Comparison of ENCODE assay signal across 7 cellular contexts in genomic region chr7:50782376-50783208, GRCh38. TPM values are rescaled to one million over a fixed set of nuclear protein-coding genes. Genes with fewer than 3 reads are reported as not detected.
DNase-seq lines count a peak whose midpoint lies in the region; ATAC-seq, FAIRE-seq and TF ChIP-seq lines count a peak whose summit lies in the region.

GRB10 (minus strand) TSS chr7:50782896; CDS start chr7:50732322, 50,574 bp downstream.

- intact Hi-C loops in left lung (cut with DNase I), result no loop called here

- H3K9me3 ChIP-seq in Peyer's patch (no peaks in the 10 kb centered on the region), left lung (no peaks in the 10 kb centered on the region)

- no peak within 1 kb of the TSS for H3K27ac Mint-ChIP-seq in stimulated activated naive B cell treated with anti-CD40 and anti-IgM and Interleukin-4, amounts not matched to agents 10 μg/mL and 1 μg/mL and 100 μg/mL, for 72 hours

- no peaks in the 10 kb centered on the region for H3K27me3 ChIP-seq in Peyer's patch
- H3K27me3 ChIP-seq in left lung, result peaks cover 0 to 13% of the 10 kb centered on the region in 2 donors

- H3K4me3 ChIP-seq in Peyer's patch, result peak within 1 kb of the TSS; percentile 27 to 65 (median 42)
- peak within 1 kb of the TSS; percentile 38 to 50 for H3K4me3 ChIP-seq in left lung

- H3K27ac ChIP-seq in Peyer's patch, result peak within 1 kb of the TSS in 1 of 4 donors; percentile 25
- no peak within 1 kb of the TSS for H3K27ac ChIP-seq in left lung

- H3K27me3 Mint-ChIP-seq in stimulated activated naive B cell treated with anti-CD40 and anti-IgM and Interleukin-4, amounts not matched to agents 10 μg/mL and 1 μg/mL and 100 μg/mL, for 72 hours, result peaks cover 48 to 52% of the 10 kb centered on the region in 2 donors

- FAIRE-seq in H54 (lab: Jason Lieb, UNC), result no peak

- peaks cover 7 to 10% of the 10 kb centered on the region in 2 donors for H3K4me1 Mint-ChIP-seq in stimulated activated naive B cell treated with anti-CD40 and anti-IgM and Interleukin-4, amounts not matched to agents 10 μg/mL and 1 μg/mL and 100 μg/mL, for 72 hours

- H3K36me3 Mint-ChIP-seq in stimulated activated naive B cell treated with anti-CD40 and anti-IgM and Interleukin-4, amounts not matched to agents 10 μg/mL and 1 μg/mL and 100 μg/mL, for 72 hours, result peaks cover 1 to 4% of the 10 kb centered on the region in 2 donors

- H3K4me1 ChIP-seq in Peyer's patch, result no peaks in the 10 kb centered on the region
- peaks cover 6 to 29% of the 10 kb centered on the region in 2 donors for H3K4me1 ChIP-seq in left lung

- H3K9me3 Mint-ChIP-seq in stimulated activated naive B cell treated with anti-CD40 and anti-IgM and Interleukin-4, amounts not matched to agents 10 μg/mL and 1 μg/mL and 100 μg/mL, for 72 hours, result peaks cover 5 to 7% of the 10 kb centered on the region in 2 donors

- H3K36me3 ChIP-seq in Peyer's patch, result no peaks in the 10 kb centered on the region
- H3K36me3 ChIP-seq in left lung, result no peaks in the 10 kb centered on the region

- TF ChIP-seq POLR2A in H54 (IDR thresholded peaks at IDR 0.05; ENCODE audit: low read depth, low read length) (no peak), Peyer's patch (IDR thresholded peaks at IDR 0.05) (no peak)

- TF ChIP-seq CTCF in Peyer's patch (IDR thresholded peaks at IDR 0.05) (peak in 2 of 6 experiments; percentile 10 to 23), left lung (IDR thresholded peaks at IDR 0.05) (no peak)

- ATAC-seq in left lung, result peak; percentile 90
- ATAC-seq in stimulated activated naive B cell treated with anti-CD40 and anti-IgM and Interleukin-4, amounts not matched to agents 10 μg/mL and 1 μg/mL and 100 μg/mL, for 72 hours (replicated peaks), result peak; percentile 50 to 64
- no peak for ATAC-seq in GM18502 (IDR thresholded peaks at IDR 0.05; ENCODE audit: poor library complexity, unreplicated experiment)

- H3K4me3 Mint-ChIP-seq in stimulated activated naive B cell treated with anti-CD40 and anti-IgM and Interleukin-4, amounts not matched to agents 10 μg/mL and 1 μg/mL and 100 μg/mL, for 72 hours, result peak within 1 kb of the TSS; percentile 68 to 77

- DNase-seq in H54 (ENCODE audit: insufficient read length, low spot score), result peak; percentile 72
- peak in 1 of 3 donors; percentile 58 for DNase-seq in Peyer's patch
- DNase-seq in dermis blood vessel endothelial cell, result peak; percentile 58
- DNase-seq in left lung, result peak in 1 of 2 donors; percentile 86
- no peak for DNase-seq in stimulated activated naive B cell treated with anti-CD40 and anti-IgM and Interleukin-4, amounts not matched to agents 10 μg/mL and 1 μg/mL and 100 μg/mL, for 72 hours
- DNase-seq in NCI-H1694 (lab: John Stamatoyannopoulos, UW), result no peak

RNA-seq across cellular contexts. Expression of gene GRB10, which starts in this region (rescaled TPM):
- total RNA-seq in Peyer's patch (10 to 100 TPM; 32.1 to 50.3 (median 38.1) TPM), dermis blood vessel endothelial cell (223 and 285 TPM in 2 replicates), left lung (10 to 100 TPM; 41.1 to 58.3 TPM)

Comparison
In these comparisons a context has a peak if more than half of its experiments do, and no peak if none do; other contexts are left out.
1. DNase-seq: peak in H54 (single experiment) and dermis blood vessel endothelial cell (single experiment); none in stimulated activated naive B cell treated with anti-CD40 and anti-IgM and Interleukin-4, amounts not matched to agents 10 μg/mL and 1 μg/mL and 100 μg/mL, for 72 hours (single experiment) and NCI-H1694 (single experiment).